1 cellular context compared by ENCODE assay signal in genomic region chr1:165442053-165442452, GRCh38.
A peak's percentile ranks its signal among the peaks of the same experiment; 100 is the strongest.
TF ChIP-seq lines count a peak whose summit lies in the region.

No MANE protein-coding gene starts in this region.

TF ChIP-seq in liver, 16 proteins besides CTCF, POLR2A, EP300 and RAD21:
- TF ChIP-seq ATF3 (IDR thresholded peaks at IDR 0.05), result no peak
- TF ChIP-seq HNF4A (conservative IDR thresholded peaks at IDR 0.05), result peak; percentile 30 to 46
- peak; percentile 10 for TF ChIP-seq SP1 (IDR thresholded peaks at IDR 0.05)
- no peak for TF ChIP-seq JUND (IDR thresholded peaks at IDR 0.05)
- no peak for TF ChIP-seq TAF1 (conservative IDR thresholded peaks at IDR 0.05)
- TF ChIP-seq GABPA (IDR thresholded peaks at IDR 0.05 in 1 of 2, conservative IDR thresholded peaks at IDR 0.05 in 1 of 2), result no peak
